Comparison of ENCODE assay signal across 21 cellular contexts in the genomic region with DNA sequence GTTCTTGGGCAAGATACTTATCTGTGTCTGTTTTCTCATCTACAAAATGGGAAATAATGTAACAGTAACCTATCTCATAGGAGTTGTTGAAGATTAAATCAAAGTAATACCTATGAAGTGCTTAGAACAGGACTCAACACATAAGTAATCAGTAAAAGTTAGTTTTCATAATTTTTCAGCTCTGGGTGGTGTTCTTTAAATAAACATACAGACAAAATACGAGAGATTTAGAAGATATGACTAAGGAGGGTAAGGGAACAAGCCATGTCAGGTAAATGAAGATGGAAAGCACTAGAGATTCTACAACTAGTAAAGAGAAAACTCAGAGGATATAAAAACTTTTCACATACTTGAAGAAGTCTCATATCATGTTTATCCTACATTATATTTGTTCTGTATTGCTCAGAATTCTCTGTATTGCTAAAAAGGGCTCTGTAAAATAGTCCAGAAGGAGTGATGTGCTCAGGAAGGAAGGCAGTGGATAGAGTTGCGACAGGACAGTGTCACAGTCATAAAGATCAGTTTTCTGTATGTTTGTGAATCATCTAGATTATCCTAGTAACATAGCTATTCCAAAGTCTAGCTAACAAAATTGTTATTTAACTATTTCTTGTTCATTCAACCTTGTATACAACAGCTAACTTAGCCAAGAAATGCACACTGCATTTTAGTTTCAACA.
"Had no signal": no experiment of that assay in that cellular context is flagged by ENCODE, and none has a peak within 500 bp of the region (broad histone marks: within the 10 kb centered on the region; RNA-seq: fewer than 3 reads in every experiment).

No MANE protein-coding gene starts in this region.

- H3K27ac ChIP-seq: adrenal gland, left lung, tibial nerve, uterus had no signal

- H3K4me3 Mint-ChIP-seq: activated T-cell treated with anti-CD3 and anti-CD28 coated beads, Interleukin-2, amount 50 U/mL, for 4 hours; dendritic cell treated with granulocyte-macrophage colony-stimulating factor and Interleukin-4, amounts not matched to agents 40 ng/mL and 50 ng/mL, for 4 days; effector memory CD8-positive, alpha-beta T cell; neural crest cell had no signal

- DNase-seq: activated CD4-positive, alpha-beta T cell treated with anti-CD3 and anti-CD28 coated beads, Interleukin-2, amount 50 U/mL, for 1 hour; activated CD8-positive, alpha-beta memory T cell treated with anti-CD3 and anti-CD28 coated beads, Interleukin-2, amount 50 U/mL, for 4 hours; activated gamma-delta T cell; activated T-cell treated with anti-CD3 and anti-CD28 coated beads, Interleukin-2, amount 50 U/mL, for 4 hours; adrenal gland; effector memory CD8-positive, alpha-beta T cell; foreskin melanocyte; hypothalamus; left lung; stimulated activated CD4-positive, alpha-beta T cell treated with anti-CD3 and anti-CD28 coated beads, Interleukin-2, amount 100 ng/mL, for 24 hours; stimulated activated naive CD8-positive, alpha-beta T cell treated with anti-CD3 and anti-CD28 coated beads, Interleukin-15, Interleukin-2, amounts not matched to agents 100 U/mL and 50 U/mL, for 24 hours; substantia nigra; uterus had no signal

- H3K9me3 ChIP-seq: adrenal gland, left lung, tibial nerve, uterus had no signal

- H3K9me3 Mint-ChIP-seq: activated naive CD4-positive, alpha-beta T cell treated with anti-CD3 and anti-CD28 coated beads, Interleukin-2, amount 50 U/mL, for 72 hours; activated T-cell treated with anti-CD3 and anti-CD28 coated beads, Interleukin-2, amount 50 U/mL, for 4 hours; dendritic cell treated with granulocyte-macrophage colony-stimulating factor and Interleukin-4, amounts not matched to agents 40 ng/mL and 50 ng/mL, for 4 days; effector memory CD8-positive, alpha-beta T cell; neural crest cell had no signal

- H3K4me1 ChIP-seq: adrenal gland, left lung, tibial nerve, uterus had no signal

- H3K36me3 ChIP-seq: adrenal gland, uterus had no signal

- H3K27me3 Mint-ChIP-seq: dendritic cell treated with granulocyte-macrophage colony-stimulating factor and Interleukin-4, amounts not matched to agents 40 ng/mL and 50 ng/mL, for 4 days; effector memory CD8-positive, alpha-beta T cell; progenitor cell of endocrine pancreas had no signal

- H3K36me3 Mint-ChIP-seq: activated naive CD4-positive, alpha-beta T cell treated with anti-CD3 and anti-CD28 coated beads, Interleukin-2, amount 50 U/mL, for 72 hours had no signal

- H3K4me3 ChIP-seq: adrenal gland, left lung, tibial nerve, uterus had no signal

- H3K27me3 ChIP-seq: adrenal gland, left lung, tibial nerve, uterus had no signal

- FAIRE-seq: astrocyte, bronchial epithelial cell, keratinocyte had no signal

- H3K27ac Mint-ChIP-seq: activated naive CD4-positive, alpha-beta T cell treated with anti-CD3 and anti-CD28 coated beads, Interleukin-2, amount 50 U/mL, for 72 hours; dendritic cell treated with granulocyte-macrophage colony-stimulating factor and Interleukin-4, amounts not matched to agents 40 ng/mL and 50 ng/mL, for 4 days; effector memory CD8-positive, alpha-beta T cell; progenitor cell of endocrine pancreas had no signal

- H3K4me1 Mint-ChIP-seq: neural crest cell had no signal
